ENCODE assay signal across 8 cellular contexts in genomic region chr9:127606043-127606442, GRCh38.
"Had no signal": no experiment of that assay in that cellular context is flagged by ENCODE, and none has a peak within 500 bp of the region (broad histone marks: within the 10 kb centered on the region; RNA-seq: fewer than 3 reads in every experiment).

No MANE protein-coding gene starts in this region.

- DNase-seq: GM23248, GOT3, H7, KBM-7 had no signal

- H3K4me1 ChIP-seq: HAP-1 had no signal

- FAIRE-seq: HepG2, HTR-8/SVneo had no signal

- H3K36me3 ChIP-seq: HAP-1 had no signal

- H3K9me3 ChIP-seq: HAP-1 had no signal

- H2AFZ ChIP-seq: GM23248 had no signal

- H3K9ac ChIP-seq: GM23248 had no signal

- H3K27ac ChIP-seq: GM23248 had no signal

- ATAC-seq: HCT116, HepG2 had no signal

- H3K4me3 ChIP-seq: GM23248, HAP-1 had no signal
